In genomic region chr2:147394179-147394790, GRCh38 we compare ENCODE assay signal across 22 cellular contexts.
"Had no signal": no experiment of that assay in that cellular context is flagged by ENCODE, and none has a peak within 500 bp of the region (broad histone marks: within the 10 kb centered on the region; RNA-seq: fewer than 3 reads in every experiment).

No MANE protein-coding gene starts in this region.

- H3K4me1 ChIP-seq: SJSA1 had no signal

- H3K36me3 ChIP-seq: MG63, SJSA1 had no signal

- H3K27ac ChIP-seq: HL-60, SJSA1, SK-N-MC had no signal

- H3K4me3 ChIP-seq: MG63, SJSA1, SK-N-MC had no signal

- DNase-seq: IMR-90, Karpas-422, KG1, MG63, NCI-H1092 treated with DMSO at 0.1 percent for 48 hours, NCI-H1417 treated with DMSO at 0.1 percent for 48 hours, NCI-H187, NCI-H2029, NCI-H2081 treated with DMSO at 0.1 percent for 48 hours, NCI-H2171, NCI-H226, NCI-H446, NCI-H510A, NCI-H524 treated with DMSO at 0.1 percent for 48 hours, NCI-H774, Right ventricle myocardium superior, RPMI8226, SIG-M5 had no signal

- H3K9me3 ChIP-seq: MG63, SJSA1 had no signal

- FAIRE-seq: RCC 7860 had no signal

- H3K27me3 ChIP-seq: MG63, SJSA1 had no signal
